27 cellular contexts compared by ENCODE assay signal in the genomic region with DNA sequence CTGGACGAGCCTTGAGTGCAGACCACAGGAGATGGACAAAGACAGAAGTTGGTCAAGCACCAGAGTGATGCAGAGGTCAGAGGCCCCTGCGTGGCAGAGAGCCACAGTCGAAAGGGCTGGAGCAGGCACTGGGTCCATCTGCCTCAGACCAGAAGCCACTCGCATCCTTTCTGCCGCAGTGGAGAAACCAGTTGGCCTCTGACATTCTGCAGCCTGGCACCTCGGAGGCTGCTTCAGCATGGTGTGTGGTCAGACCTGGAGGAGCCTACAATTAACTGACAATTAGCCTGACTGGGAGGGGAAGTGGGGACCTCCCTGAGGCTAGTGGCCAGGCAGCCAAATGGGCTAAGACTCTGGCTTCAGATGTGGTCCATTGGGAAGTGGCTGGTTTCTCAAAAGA.
DNase-seq lines count a peak whose midpoint lies in the region; ATAC-seq, FAIRE-seq and TF ChIP-seq lines count a peak whose summit lies in the region.
"Had no signal": no experiment of that assay in that cellular context is flagged by ENCODE, and none has a peak within 500 bp of the region (broad histone marks: within the 10 kb centered on the region; RNA-seq: fewer than 3 reads in every experiment).

No MANE protein-coding gene starts in this region.

- peaks cover 5% of the 10 kb centered on the region; the same call in 1 of the 2 replicates for H3K9me2 ChIP-seq in GM23338 (ENCODE audit: insufficient read depth)

- TF ChIP-seq CTCF in GM23338 (conservative IDR thresholded peaks at IDR 0.05; ENCODE audit: low read depth in 2 of 2) (no peak), adrenal gland (IDR thresholded peaks at IDR 0.05) (no peak)

- H3K27ac Mint-ChIP-seq in GM23338: no peak overlapping the region
- H3K27ac Mint-ChIP-seq: H9, IgD-negative memory B cell had no signal

- H2BK120ac ChIP-seq in neuronal stem cell (ENCODE audit: low read depth, low read length): no peak overlapping the region

- H3F3A ChIP-seq in GM23338 (replicated peaks; ENCODE audit: low read depth): no peaks in the 10 kb centered on the region

- no peak overlapping the region for H4K91ac ChIP-seq in neuronal stem cell (ENCODE audit: low read depth, low read length, poor library complexity)

- H3K9me3 Mint-ChIP-seq in GM23338: peaks cover 12% of the 10 kb centered on the region; the same call in 2 of the 3 replicates
- H3K9me3 Mint-ChIP-seq: IgD-negative memory B cell had no signal

- H3K4ac ChIP-seq in neuronal stem cell (ENCODE audit: low read length): no peak overlapping the region

- H3K4me1 ChIP-seq in GM23338 (ENCODE audit: insufficient read depth) (no peaks in the 10 kb centered on the region), SJCRH30 (peaks cover 10% of the 10 kb centered on the region; the same call in 1 of the 2 replicates), neuronal stem cell (ENCODE audit: control insufficient read depth in 2 of 2, insufficient read depth in 1 of 2, low read depth in 1 of 2, low read length in 2 of 2) (peaks cover 3 to 4% of the 10 kb centered on the region in 2 donors), adrenal gland (replicated peaks in 1 of 2) (no peaks in the 10 kb centered on the region)

- FAIRE-seq in GM19239 (lab: Jason Lieb, UNC): no peak
- FAIRE-seq: D721Med, G401.6, HTR-8/SVneo had no signal

- H2BK15ac ChIP-seq in neuronal stem cell (ENCODE audit: low read length): no peak overlapping the region

- H2AK5ac ChIP-seq in neuronal stem cell (ENCODE audit: low read depth, low read length): no peak overlapping the region

- H3K36me3 ChIP-seq in GM23338 (ENCODE audit: insufficient read depth) (no peaks in the 10 kb centered on the region), SJCRH30 (no peaks in the 10 kb centered on the region), neuronal stem cell (replicated peaks in 1 of 2; ENCODE audit: control insufficient read depth in 2 of 2, insufficient read depth in 2 of 2, low read length in 2 of 2) (no peaks in the 10 kb centered on the region), adrenal gland (replicated peaks in 1 of 2) (no peaks in the 10 kb centered on the region)
- H3K36me3 ChIP-seq: MG63 had no signal

- H3K27me3 ChIP-seq in GM23338 (ENCODE audit: insufficient read depth) (no peaks in the 10 kb centered on the region), SJCRH30 (no peaks in the 10 kb centered on the region), neuronal stem cell (ENCODE audit: control insufficient read depth in 3 of 3, insufficient read depth in 3 of 3, low read depth in 1 of 3, low read length in 3 of 3) (peaks cover 0 to 5% (median 0%) of the 10 kb centered on the region in 3 experiments), adrenal gland (no peaks in the 10 kb centered on the region)

- no peaks in the 10 kb centered on the region for H4K20me1 ChIP-seq in GM23338 (replicated peaks; ENCODE audit: insufficient read depth)

- H3K79me2 ChIP-seq in GM23338 (replicated peaks; ENCODE audit: insufficient read depth): no peaks in the 10 kb centered on the region

- H3K79me1 ChIP-seq in neuronal stem cell (ENCODE audit: low read depth, low read length): no peaks in the 10 kb centered on the region

- ATAC-seq in GM23338: peak; percentile 48; the same call in 2 of the 3 replicates
- ATAC-seq: PC-3 had no signal

- TF ChIP-seq POLR2A in adrenal gland (IDR thresholded peaks at IDR 0.05): no peak

- H3K9me3 ChIP-seq in SJCRH30 (replicated peaks) (no peaks in the 10 kb centered on the region), neuronal stem cell (replicated peaks in 1 of 2; ENCODE audit: control insufficient read depth in 2 of 2, insufficient read depth in 1 of 2, low read depth in 1 of 2, low read length in 2 of 2) (peaks cover 1 to 7% of the 10 kb centered on the region in 2 donors), adrenal gland (replicated peaks in 1 of 3) (no peaks in the 10 kb centered on the region)
- H3K9me3 ChIP-seq: MG63 had no signal

- no peak overlapping the region for H3K4me3 Mint-ChIP-seq in GM23338
- H3K4me3 Mint-ChIP-seq: H9, IgD-negative memory B cell had no signal

- no peaks in the 10 kb centered on the region for H3K4me1 Mint-ChIP-seq in GM23338

- no peak overlapping the region for H2BK12ac ChIP-seq in neuronal stem cell (ENCODE audit: low read length)

- H3K27ac ChIP-seq in GM23338 (ENCODE audit: low read depth) (no peak overlapping the region), SJCRH30 (no peak overlapping the region), neuronal stem cell (replicated peaks; ENCODE audit: low read length) (no peak overlapping the region), adrenal gland (no peak overlapping the region)
- H3K27ac ChIP-seq: 22Rv1, C4-2B, HL-60, RWPE1 had no signal

- no peak overlapping the region for H3K9ac ChIP-seq in neuronal stem cell (ENCODE audit: low read depth, low read length, poor library complexity)

- H3K4me3 ChIP-seq in GM23338 (no peak overlapping the region), SJCRH30 (no peak overlapping the region), neuronal stem cell (ENCODE audit: low read length in 2 of 2) (no peak overlapping the region), adrenal gland (no peak overlapping the region)
- H3K4me3 ChIP-seq: MG63 had no signal

- DNase-seq in DMS79 (lab: John Stamatoyannopoulos, UW) (peak; percentile 17), DMS79 treated with DMSO at 0.1 percent for 48 hours (lab: John Stamatoyannopoulos, UW) (no peak), GM23338 (ENCODE audit: low spot score) (no peak), SJCRH30 (peak; percentile 48 to 55), neuronal stem cell (ENCODE audit: low spot score) (peak; percentile 42), GM19239 (ENCODE audit: insufficient read length, low spot score) (no peak), inferior parietal cortex (ENCODE audit: extremely low spot score) (no peak), adrenal gland (no peak)
- DNase-seq: AML-193, H9, Karpas-422, MG63, NCI-H1092, NCI-H187 treated with DMSO at 0.1 percent for 48 hours, NCI-H446, NCI-H526 treated with DMSO at 0.1 percent for 48 hours, PC-3, SIG-M5, T-helper 1 cell had no signal

- 0 out of 2 replicates have a peak overlapping the region, but pooled peaks have one; percentile 9 for H2AFZ ChIP-seq in GM23338
- peak overlapping the region; percentile 47 for H2AFZ ChIP-seq in neuronal stem cell (ENCODE audit: low read length)

- no peak overlapping the region for H3K18ac ChIP-seq in neuronal stem cell (ENCODE audit: low read length)

- 0 out of 3 replicates have a peak, but pooled peaks cover 7% of the 10 kb centered on the region for H3K36me3 Mint-ChIP-seq in GM23338 (ENCODE audit: low read depth)

- WGBS in neuronal stem cell (ENCODE audit: extremely low coverage in 2 of 2, insufficient read length in 2 of 2, insufficient replicate concordance in 1 of 2), 2 donors: no CpG with 5 or more reads among the region's 6 CpGs
- WGBS in adrenal gland, 4 donors: 70 to 84% (median 76%) methylated on average over 4 to 6 of the region's 6 CpGs

- H3K14ac ChIP-seq in neuronal stem cell (ENCODE audit: low read length): no peak overlapping the region

- no peak overlapping the region for H4K8ac ChIP-seq in neuronal stem cell (ENCODE audit: low read depth, low read length)

- H3K4me2 ChIP-seq in GM23338 (no peak overlapping the region), neuronal stem cell (ENCODE audit: insufficient read depth, low read length, poor library complexity, severe bottlenecking) (no peak overlapping the region)

- intact Hi-C loops in adrenal gland (cut with DNase I): no loop called here

- H3K23ac ChIP-seq in neuronal stem cell (ENCODE audit: low read depth, low read length, poor library complexity): no peak overlapping the region

- peaks cover 8% of the 10 kb centered on the region for H3K27me3 Mint-ChIP-seq in GM23338 (ENCODE audit: insufficient read depth, low read depth, poor library complexity)
- H3K27me3 Mint-ChIP-seq: IgD-negative memory B cell had no signal

- H2BK5ac ChIP-seq in neuronal stem cell (ENCODE audit: low read length): no peak overlapping the region

TF ChIP-seq in GM23338, 12 proteins besides CTCF, POLR2A, EP300 and RAD21 (continues in another document):
- TF ChIP-seq, protein P1, sequence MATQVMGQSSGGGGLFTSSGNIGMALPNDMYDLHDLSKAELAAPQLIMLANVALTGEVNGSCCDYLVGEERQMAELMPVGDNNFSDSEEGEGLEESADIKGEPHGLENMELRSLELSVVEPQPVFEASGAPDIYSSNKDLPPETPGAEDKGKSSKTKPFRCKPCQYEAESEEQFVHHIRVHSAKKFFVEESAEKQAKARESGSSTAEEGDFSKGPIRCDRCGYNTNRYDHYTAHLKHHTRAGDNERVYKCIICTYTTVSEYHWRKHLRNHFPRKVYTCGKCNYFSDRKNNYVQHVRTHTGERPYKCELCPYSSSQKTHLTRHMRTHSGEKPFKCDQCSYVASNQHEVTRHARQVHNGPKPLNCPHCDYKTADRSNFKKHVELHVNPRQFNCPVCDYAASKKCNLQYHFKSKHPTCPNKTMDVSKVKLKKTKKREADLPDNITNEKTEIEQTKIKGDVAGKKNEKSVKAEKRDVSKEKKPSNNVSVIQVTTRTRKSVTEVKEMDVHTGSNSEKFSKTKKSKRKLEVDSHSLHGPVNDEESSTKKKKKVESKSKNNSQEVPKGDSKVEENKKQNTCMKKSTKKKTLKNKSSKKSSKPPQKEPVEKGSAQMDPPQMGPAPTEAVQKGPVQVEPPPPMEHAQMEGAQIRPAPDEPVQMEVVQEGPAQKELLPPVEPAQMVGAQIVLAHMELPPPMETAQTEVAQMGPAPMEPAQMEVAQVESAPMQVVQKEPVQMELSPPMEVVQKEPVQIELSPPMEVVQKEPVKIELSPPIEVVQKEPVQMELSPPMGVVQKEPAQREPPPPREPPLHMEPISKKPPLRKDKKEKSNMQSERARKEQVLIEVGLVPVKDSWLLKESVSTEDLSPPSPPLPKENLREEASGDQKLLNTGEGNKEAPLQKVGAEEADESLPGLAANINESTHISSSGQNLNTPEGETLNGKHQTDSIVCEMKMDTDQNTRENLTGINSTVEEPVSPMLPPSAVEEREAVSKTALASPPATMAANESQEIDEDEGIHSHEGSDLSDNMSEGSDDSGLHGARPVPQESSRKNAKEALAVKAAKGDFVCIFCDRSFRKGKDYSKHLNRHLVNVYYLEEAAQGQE (IDR thresholded peaks at IDR 0.05; ENCODE audit: unreplicated experiment): no peak

Comparison
In these comparisons a context has a peak if more than half of its experiments do, and no peak if none do; other contexts are left out.
1. DNase-seq: peak in DMS79 (single experiment), SJCRH30 (2 of 2) and neuronal stem cell (single experiment); none in DMS79 treated with DMSO at 0.1 percent for 48 hours (single experiment), GM23338 (single experiment), GM19239 (single experiment), inferior parietal cortex (single experiment) and adrenal gland (0 of 7).